1 cellular context compared by ENCODE assay signal in genomic region chr1:46340404-46341221, GRCh38.
A peak's percentile ranks its signal among the peaks of the same experiment; 100 is the strongest.
TF ChIP-seq lines count a peak whose summit lies in the region.

Gene NSUN4 (plus strand): TSS chr1:46340807. CDS start chr1:46340827, 20 bp downstream.

TF ChIP-seq in K562, 482 proteins besides CTCF, POLR2A, EP300 and RAD21 (continued from another document and continues in another):
- TF ChIP-seq ZBTB2 (IDR thresholded peaks at IDR 0.05), result peak; percentile 86
- 0 out of 2 replicates have a peak, but pooled peaks have one; percentile 30 for TF ChIP-seq ZHX1 (conservative IDR thresholded peaks at IDR 0.05; ENCODE audit: low read length)
- TF ChIP-seq ZNF586 (CRISPR knock-in tag; conservative IDR thresholded peaks at IDR 0.05), result no peak
- 0 out of 2 replicates have a peak, but pooled peaks have one; percentile 48 for TF ChIP-seq HDGF (IDR thresholded peaks at IDR 0.05)
- 0 out of 4 replicates have a peak, but pooled peaks of 1 of the 2 experiments have one; percentile 73 for TF ChIP-seq MLLT1 (IDR thresholded peaks at IDR 0.05)
- no peak for TF ChIP-seq ZNF224 (CRISPR knock-in tag; IDR thresholded peaks at IDR 0.05)
- peak; percentile 99 for TF ChIP-seq TAF1 (IDR thresholded peaks at IDR 0.05; ENCODE audit: control insufficient read depth, extremely low read depth, insufficient read depth, low read length, severe bottlenecking)
- no peak for TF ChIP-seq BCL6 (CRISPR knock-in tag; IDR thresholded peaks at IDR 0.05)
- TF ChIP-seq SFPQ (IDR thresholded peaks at IDR 0.05; ENCODE audit: low read depth, low read length), result no peak
- no peak for TF ChIP-seq ARHGAP35 (IDR thresholded peaks at IDR 0.05; ENCODE audit: partially characterized antibody)
- no peak for TF ChIP-seq ZNF217 (CRISPR knock-in tag; IDR thresholded peaks at IDR 0.05)
- TF ChIP-seq PKNOX1 (IDR thresholded peaks at IDR 0.05), result peak; percentile 67; the same call in 1 of the 2 replicates
- no peak for TF ChIP-seq DDX20 (tag; IDR thresholded peaks at IDR 0.05; ENCODE audit: low read depth)
- 0 out of 2 replicates have a peak, but pooled peaks have one; percentile 15 for TF ChIP-seq NFIX (CRISPR knock-in tag; IDR thresholded peaks at IDR 0.05; ENCODE audit: low read depth)
- TF ChIP-seq ADNP (tag; IDR thresholded peaks at IDR 0.05), result no peak
- 0 out of 2 replicates have a peak, but pooled peaks have one; percentile 9 for TF ChIP-seq HMBOX1 (IDR thresholded peaks at IDR 0.05)
- TF ChIP-seq RUNX1 (IDR thresholded peaks at IDR 0.05; ENCODE audit: low read depth), result no peak
- peak; percentile 66 for TF ChIP-seq DPF2 (IDR thresholded peaks at IDR 0.05)
- no peak for TF ChIP-seq TAL1 (IDR thresholded peaks at IDR 0.05)
- TF ChIP-seq ZNF57 (CRISPR knock-in tag; IDR thresholded peaks at IDR 0.05), result no peak
- peak; percentile 24 for TF ChIP-seq SMC3 (conservative IDR thresholded peaks at IDR 0.05; ENCODE audit: insufficient read depth, low read depth, low read length)
- peak; percentile 96 for TF ChIP-seq POLR2AphosphoS5 (IDR thresholded peaks at IDR 0.05; ENCODE audit: control insufficient read depth, insufficient read depth, low read depth, low read length)
- no peak for TF ChIP-seq ZNF232 (CRISPR knock-in tag; IDR thresholded peaks at IDR 0.05)
- peak; percentile 54 to 75 for TF ChIP-seq AFF1 (IDR thresholded peaks at IDR 0.05; ENCODE audit: low read depth in 1 of 2, partially characterized antibody in 2 of 2)
- peak; percentile 86 for TF ChIP-seq TFAP4 (CRISPR knock-in tag; IDR thresholded peaks at IDR 0.05; ENCODE audit: borderline replicate concordance)
- no peak for TF ChIP-seq HMG20A (CRISPR knock-in tag; conservative IDR thresholded peaks at IDR 0.05)
- peak; percentile 98 for TF ChIP-seq SP1 (CRISPR knock-in tag; IDR thresholded peaks at IDR 0.05)
- peak; percentile 94 for TF ChIP-seq POLR2H (tag; IDR thresholded peaks at IDR 0.05; ENCODE audit: low read depth)
- TF ChIP-seq PHF20 (IDR thresholded peaks at IDR 0.05; ENCODE audit: partially characterized antibody), result peak; percentile 89
- TF ChIP-seq PREB (CRISPR knock-in tag; IDR thresholded peaks at IDR 0.05), result no peak
- TF ChIP-seq ETS1 (conservative IDR thresholded peaks at IDR 0.05; ENCODE audit: control insufficient read depth, low read depth, low read length), result peak; percentile 87; the same call in 1 of the 2 replicates
- peak; percentile 23; the same call in 1 of the 2 replicates for TF ChIP-seq BMI1 (IDR thresholded peaks at IDR 0.05; ENCODE audit: low read length)
- no peak for TF ChIP-seq CREBBP (IDR thresholded peaks at IDR 0.05; ENCODE audit: low read depth, low read length)
- TF ChIP-seq ATF3 (IDR thresholded peaks at IDR 0.05), result peak; percentile 100
- TF ChIP-seq ATF3 (CRISPR knock-in tag; conservative IDR thresholded peaks at IDR 0.05), result peak; percentile 95
- peak in 1 of 2 experiments; percentile 79; a peak in 1 of 3 replicates for TF ChIP-seq CBX3 (IDR thresholded peaks at IDR 0.05; ENCODE audit: borderline replicate concordance in 1 of 2, low read length in 2 of 2)
- no peak for TF ChIP-seq POU5F1 (IDR thresholded peaks at IDR 0.05; ENCODE audit: borderline replicate concordance, low read depth, low read length, partially characterized antibody)
- peak in 1 of 2 experiments; percentile 29; a peak in 1 of 4 replicates for TF ChIP-seq FOXA3 (CRISPR knock-in tag; conservative IDR thresholded peaks at IDR 0.05 in 1 of 2, IDR thresholded peaks at IDR 0.05 in 1 of 2)
- no peak for TF ChIP-seq ZNF239 (CRISPR knock-in tag; IDR thresholded peaks at IDR 0.05)
- peak; percentile 67 for TF ChIP-seq NFIC (IDR thresholded peaks at IDR 0.05)
- TF ChIP-seq RBM14 (IDR thresholded peaks at IDR 0.05; ENCODE audit: borderline replicate concordance, insufficient read depth, low read depth, low read length), result no peak
